In genomic region chr17:78741644-78742284, GRCh38 we compare ENCODE assay signal across 14 cellular contexts. TPM values are rescaled to one million over a fixed set of nuclear protein-coding genes. Genes with fewer than 3 reads are reported as not detected.
A peak's percentile ranks its signal among the peaks of the same experiment; 100 is the strongest.
DNase-seq lines count a peak whose midpoint lies in the region; ATAC-seq and TF ChIP-seq lines count a peak whose summit lies in the region.
"Had no signal": no experiment of that assay in that cellular context is flagged by ENCODE, and none has a peak within 500 bp of the region (broad histone marks: within the 10 kb centered on the region; RNA-seq: fewer than 3 reads in every experiment).

No MANE protein-coding gene starts in this region.

- H2BK12ac ChIP-seq in H9 (ENCODE audit: insufficient read length, low read depth, low read length), result no peak overlapping the region

- no peak overlapping the region for H2BK15ac ChIP-seq in H9 (ENCODE audit: low read depth, low read length)

- H3K4me3 Mint-ChIP-seq in T-helper 2 cell treated with Interferon-gamma antibody and Interleukin-4, amounts not matched to agents 5 μg/mL and 100 μg/mL, for 36 hours, result peak overlapping the region; percentile 48
- H3K4me3 Mint-ChIP-seq in H9, result no peak overlapping the region
- peak overlapping the region; percentile 59 for H3K4me3 Mint-ChIP-seq in natural killer cell treated with Interleukin-12 subunit alpha and Interleukin-12 subunit beta and Interleukin-15 and Interleukin-18, amount 100 ng/mL, for 72 hours
- H3K4me3 Mint-ChIP-seq in HFFc6, result no peak overlapping the region

- H3K27me3 Mint-ChIP-seq in T-helper 2 cell treated with Interferon-gamma antibody and Interleukin-4, amounts not matched to agents 5 μg/mL and 100 μg/mL, for 36 hours (ENCODE audit: low read depth), result no peaks in the 10 kb centered on the region
- H3K27me3 Mint-ChIP-seq in H9 (ENCODE audit: low read depth) (peaks cover 1% of the 10 kb centered on the region; the same call in 1 of the 2 replicates), HFFc6 (ENCODE audit: insufficient read depth) (no peaks in the 10 kb centered on the region; the same call in 1 of the 2 replicates)
- H3K27me3 Mint-ChIP-seq in natural killer cell treated with Interleukin-12 subunit alpha and Interleukin-12 subunit beta and Interleukin-15 and Interleukin-18, amount 100 ng/mL, for 72 hours, result no peaks in the 10 kb centered on the region

- H3K9ac ChIP-seq in H9 (ENCODE audit: extremely low read depth, insufficient read length, low read length), result no peak overlapping the region

- H3K36me3 Mint-ChIP-seq in T-helper 2 cell treated with Interferon-gamma antibody and Interleukin-4, amounts not matched to agents 5 μg/mL and 100 μg/mL, for 36 hours (ENCODE audit: low read depth), result peaks cover 41% of the 10 kb centered on the region
- no peaks in the 10 kb centered on the region for H3K36me3 Mint-ChIP-seq in H9 (ENCODE audit: insufficient read depth in 1 of 3, low read depth in 3 of 3)
- H3K36me3 Mint-ChIP-seq in activated naive CD4-positive, alpha-beta T cell treated with anti-CD3 and anti-CD28 coated beads, Interleukin-2, amount 50 U/mL, for 72 hours, result peaks cover 0 to 24% of the 10 kb centered on the region in 2 donors
- H3K36me3 Mint-ChIP-seq in natural killer cell treated with Interleukin-12 subunit alpha and Interleukin-12 subunit beta and Interleukin-15 and Interleukin-18, amount 100 ng/mL, for 72 hours, result no peaks in the 10 kb centered on the region
- no peaks in the 10 kb centered on the region for H3K36me3 Mint-ChIP-seq in HFFc6 (ENCODE audit: low read depth)

- H4K8ac ChIP-seq in H9 (replicated peaks; ENCODE audit: insufficient read length, low read depth, low read length), result no peak overlapping the region

- H4K20me1 ChIP-seq in H9 (ENCODE audit: control insufficient read depth, insufficient read depth, insufficient read length), result no peaks in the 10 kb centered on the region

- no peaks in the 10 kb centered on the region for H3K9me3 ChIP-seq in H9 (ENCODE audit: control insufficient read depth, low read depth, low read length)

- H3K18ac ChIP-seq in H9 (ENCODE audit: insufficient read length, low read depth, low read length), result no peak overlapping the region

- H2AFZ ChIP-seq in H9 (ENCODE audit: low read length), result no peak overlapping the region
- H2AFZ ChIP-seq: PC-9 had no signal

- TF ChIP-seq CTCF in H9 (conservative IDR thresholded peaks at IDR 0.05) (no peak), HFFc6 (IDR thresholded peaks at IDR 0.05) (no peak)

- peaks cover 4% of the 10 kb centered on the region; the same call in 1 of the 2 replicates for H3K4me1 ChIP-seq in H9 (ENCODE audit: insufficient read depth, low read length)

- H2BK120ac ChIP-seq in H9 (ENCODE audit: low read depth, low read length, poor library complexity, severe bottlenecking), result no peak overlapping the region

- H3K4me1 Mint-ChIP-seq in T-helper 2 cell treated with Interferon-gamma antibody and Interleukin-4, amounts not matched to agents 5 μg/mL and 100 μg/mL, for 36 hours (ENCODE audit: low read depth), result peaks cover 81% of the 10 kb centered on the region
- H3K4me1 Mint-ChIP-seq in H9, result peaks cover 22 to 25% of the 10 kb centered on the region in 2 experiments
- H3K4me1 Mint-ChIP-seq in natural killer cell treated with Interleukin-12 subunit alpha and Interleukin-12 subunit beta and Interleukin-15 and Interleukin-18, amount 100 ng/mL, for 72 hours (ENCODE audit: low read depth in 2 of 2), result peaks cover 76 to 88% of the 10 kb centered on the region in 2 donors
- peaks cover 39% of the 10 kb centered on the region for H3K4me1 Mint-ChIP-seq in HFFc6 (ENCODE audit: low read depth)

- H3K14ac ChIP-seq in H9 (ENCODE audit: insufficient read depth, low read length), result no peak overlapping the region; the same call in 1 of the 2 replicates

- no peak overlapping the region for H3K56ac ChIP-seq in H9 (ENCODE audit: insufficient read length, low read depth, low read length)

- no peak for DNase-seq in T-helper 2 cell treated with Interferon-gamma antibody and Interleukin-4, amounts not matched to agents 5 μg/mL and 100 μg/mL, for 36 hours (ENCODE audit: low spot score)
- DNase-seq in T-helper 2 cell (no peak), H9 (no peak), HFFc6 (no peak), DMS114 treated with DMSO at 0.1 percent for 48 hours (lab: John Stamatoyannopoulos, UW; ENCODE audit: unreplicated experiment) (no peak), left ventricle myocardium superior (no peak)
- DNase-seq in activated naive CD4-positive, alpha-beta T cell treated with anti-CD3 and anti-CD28 coated beads, Interleukin-2, amount 50 U/mL, for 72 hours (ENCODE audit: low spot score in 2 of 2), result no peak
- peak; percentile 58 for DNase-seq in natural killer cell treated with Interleukin-12 subunit alpha and Interleukin-12 subunit beta and Interleukin-15 and Interleukin-18, amount 100 ng/mL, for 72 hours (ENCODE audit: low spot score)
- DNase-seq: activated effector memory CD4-positive, alpha-beta T cell treated with Interleukin-2 at 50 U/mL for 16 hours; hypothalamus; NCI-H1694; NCI-H524; PC-9 had no signal

- ATAC-seq in activated naive CD4-positive, alpha-beta T cell treated with anti-CD3 and anti-CD28 coated beads, Interleukin-2, amount 50 U/mL, for 72 hours, result no peak
- no peak for ATAC-seq in natural killer cell treated with Interleukin-12 subunit alpha and Interleukin-12 subunit beta and Interleukin-15 and Interleukin-18, amount 100 ng/mL, for 72 hours
- no peak for ATAC-seq in left ventricle myocardium superior
- ATAC-seq: activated CD4-positive, CD25-positive, alpha-beta regulatory T cell treated with anti-CD3 and anti-CD28 coated beads, Interleukin-2, amount 50 U/mL, for 24 hours had no signal

- intact Hi-C loops in left ventricle myocardium superior (cut with micrococcal nuclease), result no loop called here

- no peaks in the 10 kb centered on the region for H3K23me2 ChIP-seq in H9 (ENCODE audit: insufficient read length, low read depth, low read length, poor library complexity, severe bottlenecking)

- no peak overlapping the region for H3T11ph ChIP-seq in H9 (ENCODE audit: low read length)

- H3K23ac ChIP-seq in H9 (ENCODE audit: insufficient read length, low read depth, low read length), result no peak overlapping the region

- no peak overlapping the region for H4K5ac ChIP-seq in H9 (ENCODE audit: insufficient read length, low read depth, low read length)

- H4K91ac ChIP-seq in H9 (ENCODE audit: insufficient read length, low read depth, low read length), result no peak overlapping the region

- H3K27ac ChIP-seq in H9 (ENCODE audit: insufficient read length, low read depth, low read length), result no peak overlapping the region
- H3K27ac ChIP-seq: PC-9 had no signal

- H2BK20ac ChIP-seq in H9 (ENCODE audit: low read depth, low read length, poor library complexity, severe bottlenecking), result no peak overlapping the region

- no peak overlapping the region for H3K4ac ChIP-seq in H9 (ENCODE audit: low read depth, low read length)

- no peak overlapping the region for H3K4me2 ChIP-seq in H9 (ENCODE audit: insufficient read depth, insufficient read length, low read length)
- H3K4me2 ChIP-seq: PC-9 had no signal

- H2AK5ac ChIP-seq in H9 (ENCODE audit: insufficient read length, low read length), result no peak overlapping the region

- H3K9me3 Mint-ChIP-seq in T-helper 2 cell treated with Interferon-gamma antibody and Interleukin-4, amounts not matched to agents 5 μg/mL and 100 μg/mL, for 36 hours, result no peaks in the 10 kb centered on the region
- H3K9me3 Mint-ChIP-seq in H9 (no peaks in the 10 kb centered on the region), HFFc6 (no peaks in the 10 kb centered on the region)
- H3K9me3 Mint-ChIP-seq in activated naive CD4-positive, alpha-beta T cell treated with anti-CD3 and anti-CD28 coated beads, Interleukin-2, amount 50 U/mL, for 72 hours, result no peaks in the 10 kb centered on the region
- H3K9me3 Mint-ChIP-seq in natural killer cell treated with Interleukin-12 subunit alpha and Interleukin-12 subunit beta and Interleukin-15 and Interleukin-18, amount 100 ng/mL, for 72 hours, result no peaks in the 10 kb centered on the region

- no peaks in the 10 kb centered on the region for H3K27me3 ChIP-seq in H9 (ENCODE audit: insufficient read depth, low read length)

- H2BK5ac ChIP-seq in H9 (ENCODE audit: insufficient read length, low read length), result no peak overlapping the region

- WGBS in H9 (ENCODE audit: extremely low coverage, insufficient read length, low lambda C conversion rate), result no CpG with 5 or more reads among the region's 5 CpGs

- no peaks in the 10 kb centered on the region for H3K79me1 ChIP-seq in H9 (ENCODE audit: insufficient read depth, low read depth, low read length, poor library complexity, severe bottlenecking)

- no peaks in the 10 kb centered on the region for H3K79me2 ChIP-seq in H9 (ENCODE audit: insufficient read depth, low read length)

- H3K27ac Mint-ChIP-seq in T-helper 2 cell treated with Interferon-gamma antibody and Interleukin-4, amounts not matched to agents 5 μg/mL and 100 μg/mL, for 36 hours, result peak overlapping the region; percentile 56
- H3K27ac Mint-ChIP-seq in H9, result peak overlapping the region in 2 of 3 experiments; percentile 42 to 93; a peak in 2 of 7 replicates
- peak overlapping the region; percentile 51 to 81 for H3K27ac Mint-ChIP-seq in activated naive CD4-positive, alpha-beta T cell treated with anti-CD3 and anti-CD28 coated beads, Interleukin-2, amount 50 U/mL, for 72 hours
- H3K27ac Mint-ChIP-seq in natural killer cell treated with Interleukin-12 subunit alpha and Interleukin-12 subunit beta and Interleukin-15 and Interleukin-18, amount 100 ng/mL, for 72 hours, result peak overlapping the region; percentile 64 to 89
- H3K27ac Mint-ChIP-seq in HFFc6, result no peak overlapping the region

RNA-seq across cellular contexts. Expression of gene CYTH1, which starts 40.3 kb away (rescaled TPM):
- total RNA-seq in H9 (2021), result 9.7 and 11.2 TPM in 2 replicates
- 100 to 1,000 TPM in 1 of 2 donors, 10 to 100 TPM in 1; 82.6 to 148 TPM for total RNA-seq in activated naive CD4-positive, alpha-beta T cell treated with anti-CD3 and anti-CD28 coated beads, Interleukin-2, amount 50 U/mL, for 72 hours
- 100 to 1,000 TPM; 111 to 149 TPM for total RNA-seq in natural killer cell treated with Interleukin-12 subunit alpha and Interleukin-12 subunit beta and Interleukin-15 and Interleukin-18, amount 100 ng/mL, for 72 hours
- total RNA-seq in HFFc6 (2021; fragmentation: NEBNext Ultra II Directional; extraction: Animal tissue kit (Norgen Biotek cat#: 25700)), result 10 to 100 TPM in 4 of 6 experiments, 1 to 10 TPM in 2; 7.7 to 15.3 (median 10.9) TPM
- total RNA-seq in left ventricle myocardium superior, result 38.0 TPM

Comparison
In these comparisons a context has a peak if more than half of its experiments do, and no peak if none do; other contexts are left out.
1. H3K4me3 Mint-ChIP-seq: peak in T-helper 2 cell treated with Interferon-gamma antibody and Interleukin-4, amounts not matched to agents 5 μg/mL and 100 μg/mL, for 36 hours (single experiment) and natural killer cell treated with Interleukin-12 subunit alpha and Interleukin-12 subunit beta and Interleukin-15 and Interleukin-18, amount 100 ng/mL, for 72 hours (single experiment); none in H9 (0 of 2) and HFFc6 (single experiment).